ENCODE assay signal across 13 cellular contexts in the genomic region with DNA sequence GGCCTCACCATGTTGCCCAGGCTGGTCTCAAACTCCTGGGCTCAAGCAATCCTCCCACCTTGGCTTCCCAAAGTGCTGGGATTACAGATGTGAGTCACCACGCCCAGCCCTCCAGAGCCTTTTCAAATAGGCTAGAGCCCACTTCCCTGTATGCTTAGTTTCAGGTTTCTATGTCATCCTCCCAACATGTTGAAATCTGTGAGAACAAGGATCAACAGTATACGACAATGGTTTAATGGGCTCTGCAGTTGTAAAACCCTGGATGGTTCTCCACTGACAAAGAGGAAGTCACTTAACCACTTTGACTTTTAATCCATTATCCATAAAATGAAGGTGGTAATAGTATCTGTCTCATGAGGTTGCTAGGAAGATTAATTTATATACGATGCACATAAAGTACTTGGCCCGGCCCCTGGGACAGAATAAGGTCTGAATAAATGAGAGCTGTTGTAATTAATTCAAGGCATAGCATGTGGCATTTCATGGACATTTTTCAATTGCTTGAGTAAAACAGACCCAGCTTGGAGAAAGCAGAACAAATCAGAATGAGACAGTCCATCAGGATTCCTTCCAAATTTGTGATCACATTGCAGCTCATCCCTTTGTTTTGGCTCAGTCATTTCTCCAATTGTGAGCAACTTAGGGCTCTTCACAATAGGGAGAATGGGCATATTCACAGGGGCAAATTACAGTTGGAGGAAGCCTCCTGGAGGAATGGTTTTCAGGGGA.
DNase-seq lines count a peak whose midpoint lies in the region; ATAC-seq, FAIRE-seq and TF ChIP-seq lines count a peak whose summit lies in the region.
"Had no signal": no experiment of that assay in that cellular context is flagged by ENCODE, and none has a peak within 500 bp of the region (broad histone marks: within the 10 kb centered on the region; RNA-seq: fewer than 3 reads in every experiment).

No MANE protein-coding gene starts in this region.

- H4K20me1 ChIP-seq in HepG2 (ENCODE audit: insufficient read depth, low read length): no peaks in the 10 kb centered on the region

- H3K4me3 ChIP-seq in HepG2 (replicated peaks in 1 of 3; ENCODE audit: insufficient read depth in 1 of 3, low read depth in 2 of 3, low read length in 3 of 3): no peak overlapping the region

- H3K36me3 Mint-ChIP-seq in activated CD4-positive, alpha-beta T cell treated with anti-CD3 and anti-CD28 coated beads, Interleukin-2, amount 10 ng/mL, durations not matched to agents 7 days and 5 days (ENCODE audit: low read depth): no peaks in the 10 kb centered on the region

- no peak for FAIRE-seq in HepG2 (lab: Jason Lieb, UNC)
- FAIRE-seq: endometrium had no signal

- in situ Hi-C loops in HepG2 (cut with HindIII; ENCODE audit: extremely low pct_ligation_motif_present, low pct_unique_long_range_greater_than_20kb): no loop called here

- peak; percentile 68; the same call in 2 of the 3 replicates for ATAC-seq in HepG2
- ATAC-seq: activated CD8-positive, alpha-beta T cell treated with anti-CD3 and anti-CD28 coated beads, Interleukin-2, amount 10 ng/mL, durations not matched to agents 7 days and 5 days had no signal

- H3K9ac ChIP-seq in HepG2 (ENCODE audit: insufficient read depth, low read depth, low read length): no peak overlapping the region

- H3K27ac Mint-ChIP-seq in activated CD4-positive, alpha-beta T cell treated with anti-CD3 and anti-CD28 coated beads, Interleukin-2, amount 10 ng/mL, durations not matched to agents 7 days and 5 days: no peak overlapping the region
- H3K27ac Mint-ChIP-seq: activated CD8-positive, alpha-beta T cell treated with anti-CD3 and anti-CD28 coated beads, Interleukin-2, amount 10 ng/mL, durations not matched to agents 7 days and 5 days had no signal

- no peak overlapping the region for H3K4me2 ChIP-seq in HepG2 (ENCODE audit: low read depth, low read length)

- H3K36me3 ChIP-seq in HepG2 (replicated peaks in 1 of 2; ENCODE audit: control insufficient read depth in 1 of 2, insufficient read depth in 2 of 2, low read length in 2 of 2): no peaks in the 10 kb centered on the region

- no peaks in the 10 kb centered on the region for H3K27me3 ChIP-seq in HepG2 (ENCODE audit: control insufficient read depth in 1 of 2, insufficient read depth in 2 of 2, low read length in 2 of 2)

- peaks cover 12% of the 10 kb centered on the region; the same call in 1 of the 2 replicates for H3K4me1 ChIP-seq in HepG2 (ENCODE audit: insufficient read depth, low read length)

- 55% methylated on average over 4 of the region's 4 CpGs for WGBS in HepG2 (ENCODE audit: low lambda C conversion rate)

- intact Hi-C loops in HepG2 (cut with micrococcal nuclease; ENCODE audit: unreplicated experiment): no loop called here

- DNase-seq in Daoy (ENCODE audit: low read depth) (peak; percentile 77), NCI-H2029 (lab: John Stamatoyannopoulos, UW) (peak; percentile 94), SHP77 (lab: John Stamatoyannopoulos, UW) (peak; percentile 22 to 30), HepG2 (ENCODE audit: low spot score) (peak; percentile 63), T-helper 9 cell (no peak), DMS 273 (lab: John Stamatoyannopoulos, UW; ENCODE audit: unreplicated experiment) (no peak)
- no peak for DNase-seq in activated CD4-positive, alpha-beta T cell treated with anti-CD3 and anti-CD28 coated beads, Interleukin-2, amount 10 ng/mL, durations not matched to agents 7 days and 5 days
- no peak for DNase-seq in activated naive CD4-positive, alpha-beta T cell treated with anti-CD3 and anti-CD28 coated beads, Interleukin-2, amount 50 U/mL, for 16 hours
- DNase-seq: activated CD8-positive, alpha-beta T cell treated with anti-CD3 and anti-CD28 coated beads, Interleukin-2, amount 10 ng/mL, durations not matched to agents 7 days and 5 days; KG1; occipital lobe; stimulated activated CD4-positive, alpha-beta T cell treated with anti-CD3 and anti-CD28 coated beads, Interleukin-4, amount 100 ng/mL, for 24 hours had no signal

- H3K79me2 ChIP-seq in HepG2 (ENCODE audit: insufficient read depth, low read length): no peaks in the 10 kb centered on the region

- no peak for TF ChIP-seq RAD21 in HepG2 (CRISPR knock-in tag; IDR thresholded peaks at IDR 0.05)

- no peak for TF ChIP-seq CTCF in HepG2 (CRISPR knock-in tag; IDR thresholded peaks at IDR 0.05)

- TF ChIP-seq POLR2A in HepG2 (IDR thresholded peaks at IDR 0.05; ENCODE audit: insufficient read depth in 1 of 2, low read depth in 2 of 2, low read length in 2 of 2): no peak

- peaks cover 2% of the 10 kb centered on the region for H3K27me3 Mint-ChIP-seq in activated CD4-positive, alpha-beta T cell treated with anti-CD3 and anti-CD28 coated beads, Interleukin-2, amount 10 ng/mL, durations not matched to agents 7 days and 5 days

- TF ChIP-seq EP300 in HepG2 (IDR thresholded peaks at IDR 0.05; ENCODE audit: low read depth in 2 of 2, low read length in 2 of 2) (no peak), HepG2 (CRISPR knock-in tag; IDR thresholded peaks at IDR 0.05; ENCODE audit: borderline replicate concordance) (no peak)

- POLR2A ChIA-PET in HepG2 (lab: Yijun Ruan, JAX): no interaction called here
- POLR2A ChIA-PET in activated CD4-positive, alpha-beta T cell treated with anti-CD3 and anti-CD28 coated beads, Interleukin-2, amount 10 ng/mL, durations not matched to agents 7 days and 5 days (lab: Charles Lee): no interaction called here

- BruUV-seq in HepG2 (replicated peaks; lab: Mats Ljungman, UMichigan): no TSS peak

- H3K4me3 Mint-ChIP-seq in activated CD4-positive, alpha-beta T cell treated with anti-CD3 and anti-CD28 coated beads, Interleukin-2, amount 10 ng/mL, durations not matched to agents 7 days and 5 days: no peak overlapping the region
- H3K4me3 Mint-ChIP-seq: activated CD8-positive, alpha-beta T cell treated with anti-CD3 and anti-CD28 coated beads, Interleukin-2, amount 10 ng/mL, durations not matched to agents 7 days and 5 days had no signal

- CTCF ChIA-PET in HepG2 (lab: Yijun Ruan, JAX; ENCODE audit: low intra/inter-chr PET ratio, low total read pairs): no interaction called here
- CTCF ChIA-PET in activated CD4-positive, alpha-beta T cell treated with anti-CD3 and anti-CD28 coated beads, Interleukin-2, amount 10 ng/mL, durations not matched to agents 7 days and 5 days (lab: Charles Lee): no interaction called here

- no peaks in the 10 kb centered on the region for H3K9me3 ChIP-seq in HepG2 (ENCODE audit: low read length)

- no peaks in the 10 kb centered on the region for H3K4me1 Mint-ChIP-seq in activated CD4-positive, alpha-beta T cell treated with anti-CD3 and anti-CD28 coated beads, Interleukin-2, amount 10 ng/mL, durations not matched to agents 7 days and 5 days

- no peak overlapping the region for H2AFZ ChIP-seq in HepG2 (ENCODE audit: low read length)

- no peak overlapping the region for H3K27ac ChIP-seq in HepG2 (ENCODE audit: extremely low read length, insufficient read depth, low read length)

- H3K9me3 Mint-ChIP-seq in activated CD4-positive, alpha-beta T cell treated with anti-CD3 and anti-CD28 coated beads, Interleukin-2, amount 10 ng/mL, durations not matched to agents 7 days and 5 days: peaks cover 2% of the 10 kb centered on the region

TF ChIP-seq in HepG2, 621 proteins besides CTCF, POLR2A, EP300 and RAD21 (continues in another document):
- TF ChIP-seq PITX1 (CRISPR knock-in tag; IDR thresholded peaks at IDR 0.05): no peak
- TF ChIP-seq SOX13 (IDR thresholded peaks at IDR 0.05): no peak
- TF ChIP-seq SOX13 (CRISPR knock-in tag; conservative IDR thresholded peaks at IDR 0.05 in 1 of 2, IDR thresholded peaks at IDR 0.05 in 1 of 2): peak in 1 of 2 experiments; percentile 16; a peak in 1 of 4 replicates
- TF ChIP-seq JDP2 (CRISPR knock-in tag; IDR thresholded peaks at IDR 0.05; ENCODE audit: borderline replicate concordance): no peak
- TF ChIP-seq SRSF9 (IDR thresholded peaks at IDR 0.05; ENCODE audit: borderline replicate concordance, insufficient read depth, low read depth, low read length, poor library complexity, severe bottlenecking): no peak
- TF ChIP-seq DNMT1 (CRISPR knock-in tag; IDR thresholded peaks at IDR 0.05): no peak
- TF ChIP-seq ZNF782 (CRISPR knock-in tag; IDR thresholded peaks at IDR 0.05; ENCODE audit: borderline replicate concordance): no peak
- TF ChIP-seq, protein P1, sequence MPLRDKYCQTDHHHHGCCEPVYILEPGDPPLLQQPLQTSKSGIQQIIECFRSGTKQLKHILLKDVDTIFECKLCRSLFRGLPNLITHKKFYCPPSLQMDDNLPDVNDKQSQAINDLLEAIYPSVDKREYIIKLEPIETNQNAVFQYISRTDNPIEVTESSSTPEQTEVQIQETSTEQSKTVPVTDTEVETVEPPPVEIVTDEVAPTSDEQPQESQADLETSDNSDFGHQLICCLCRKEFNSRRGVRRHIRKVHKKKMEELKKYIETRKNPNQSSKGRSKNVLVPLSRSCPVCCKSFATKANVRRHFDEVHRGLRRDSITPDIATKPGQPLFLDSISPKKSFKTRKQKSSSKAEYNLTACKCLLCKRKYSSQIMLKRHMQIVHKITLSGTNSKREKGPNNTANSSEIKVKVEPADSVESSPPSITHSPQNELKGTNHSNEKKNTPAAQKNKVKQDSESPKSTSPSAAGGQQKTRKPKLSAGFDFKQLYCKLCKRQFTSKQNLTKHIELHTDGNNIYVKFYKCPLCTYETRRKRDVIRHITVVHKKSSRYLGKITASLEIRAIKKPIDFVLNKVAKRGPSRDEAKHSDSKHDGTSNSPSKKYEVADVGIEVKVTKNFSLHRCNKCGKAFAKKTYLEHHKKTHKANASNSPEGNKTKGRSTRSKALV (CRISPR knock-in tag; IDR thresholded peaks at IDR 0.05): no peak
- TF ChIP-seq REPIN1 (CRISPR knock-in tag; IDR thresholded peaks at IDR 0.05; ENCODE audit: borderline replicate concordance, low read depth): no peak
- peak; percentile 92 for TF ChIP-seq SIX1 (CRISPR knock-in tag; IDR thresholded peaks at IDR 0.05; ENCODE audit: borderline replicate concordance)
- no peak for TF ChIP-seq ZFAT (CRISPR knock-in tag; conservative IDR thresholded peaks at IDR 0.05)
- no peak for TF ChIP-seq NFE2 (CRISPR knock-in tag; IDR thresholded peaks at IDR 0.05)
- no peak for TF ChIP-seq ZBTB38 (CRISPR knock-in tag; IDR thresholded peaks at IDR 0.05)
- no peak for TF ChIP-seq ASH2L (IDR thresholded peaks at IDR 0.05; ENCODE audit: insufficient read length, low read depth, low read length)
- no peak for TF ChIP-seq FOXA1 (IDR thresholded peaks at IDR 0.05)
- peak; percentile 60 for TF ChIP-seq FOXA1 (CRISPR knock-in tag; IDR thresholded peaks at IDR 0.05)
- no peak for TF ChIP-seq SRY (CRISPR knock-in tag; IDR thresholded peaks at IDR 0.05)
- no peak for TF ChIP-seq ZNF652 (CRISPR knock-in tag; IDR thresholded peaks at IDR 0.05; ENCODE audit: borderline replicate concordance, low read depth)
- peak; percentile 72 for TF ChIP-seq FOSL2 (CRISPR knock-in tag; IDR thresholded peaks at IDR 0.05)
- TF ChIP-seq SUZ12 (IDR thresholded peaks at IDR 0.05; ENCODE audit: low read depth, low read length): no peak

Comparison
In these comparisons a context has a peak if more than half of its experiments do, and no peak if none do; other contexts are left out.
1. DNase-seq: peak in Daoy (single experiment), NCI-H2029 (single experiment), SHP77 (2 of 2) and HepG2 (single experiment); none in activated CD4-positive, alpha-beta T cell treated with anti-CD3 and anti-CD28 coated beads, Interleukin-2, amount 10 ng/mL, durations not matched to agents 7 days and 5 days (single experiment), T-helper 9 cell (single experiment), activated naive CD4-positive, alpha-beta T cell treated with anti-CD3 and anti-CD28 coated beads, Interleukin-2, amount 50 U/mL, for 16 hours (single experiment) and DMS 273 (single experiment).